Comparison of ENCODE assay signal across 28 cellular contexts in genomic region chr2:141699573-141699972, GRCh38.
"Had no signal": no experiment of that assay in that cellular context is flagged by ENCODE, and none has a peak within 500 bp of the region (broad histone marks: within the 10 kb centered on the region; RNA-seq: fewer than 3 reads in every experiment).

No MANE protein-coding gene starts in this region.

- H3K36me3 ChIP-seq: lower lobe of right lung, neural progenitor cell, neutrophil, right atrium auricular region, right lobe of liver, spleen, suprapubic skin, thoracic aorta, tibial artery, upper lobe of right lung had no signal

- H3K36me3 Mint-ChIP-seq: immature natural killer cell; naive B cell; neural progenitor cell; stimulated activated effector memory CD8-positive, alpha-beta T cell treated with anti-CD3 and anti-CD28 coated beads, Interleukin-12 subunit alpha, Interleukin-12 subunit beta, amount 100 ng/mL, for 72 hours had no signal

- H3K9ac ChIP-seq: neural progenitor cell, parathyroid adenoma had no signal

- H3K27ac Mint-ChIP-seq: immature natural killer cell; naive B cell; natural killer cell; nephron progenitor cell; neural progenitor cell; stimulated activated effector memory CD8-positive, alpha-beta T cell treated with anti-CD3 and anti-CD28 coated beads, Interleukin-12 subunit alpha, Interleukin-12 subunit beta, amount 100 ng/mL, for 72 hours; stimulated activated naive CD8-positive, alpha-beta T cell treated with anti-CD3 and anti-CD28 coated beads, Interleukin-15, Interleukin-2, amounts not matched to agents 100 ng/mL and 50 ng/mL, for 24 hours had no signal

- H3K4me1 ChIP-seq: lower lobe of right lung, psoas muscle, right atrium auricular region, spleen, suprapubic skin, tibial artery, upper lobe of right lung had no signal

- DNase-seq: hypothalamus; immature natural killer cell; kidney; left ventricle myocardium superior; lower lobe of right lung; mammary epithelial cell; mesenchymal stem cell; naive B cell; natural killer cell; nephron progenitor cell; occipital lobe; psoas muscle; right lobe of liver; small intestine; spleen; stimulated activated CD4-positive, alpha-beta T cell treated with anti-CD3 and anti-CD28 coated beads, Interleukin-4, amount 100 ng/mL, for 24 hours; stimulated activated naive CD4-positive, alpha-beta T cell; tibial artery; trophoblast cell; upper lobe of right lung had no signal

- H3K4me3 Mint-ChIP-seq: immature natural killer cell; naive B cell; natural killer cell; nephron progenitor cell; neural progenitor cell; stimulated activated effector memory CD8-positive, alpha-beta T cell treated with anti-CD3 and anti-CD28 coated beads, Interleukin-12 subunit alpha, Interleukin-12 subunit beta, amount 100 ng/mL, for 72 hours; stimulated activated naive CD8-positive, alpha-beta T cell treated with anti-CD3 and anti-CD28 coated beads, Interleukin-15, Interleukin-2, amounts not matched to agents 100 ng/mL and 50 ng/mL, for 24 hours had no signal

- H3K27ac ChIP-seq: lower lobe of right lung, neural progenitor cell, neutrophil, parathyroid adenoma, psoas muscle, right atrium auricular region, spleen, suprapubic skin, thoracic aorta, tibial artery, upper lobe of right lung had no signal

- H3K4me3 ChIP-seq: lower lobe of right lung, neural progenitor cell, psoas muscle, right atrium auricular region, right lobe of liver, spleen, suprapubic skin, thoracic aorta, tibial artery, upper lobe of right lung had no signal

- H3K27me3 Mint-ChIP-seq: naive B cell; stimulated activated naive CD8-positive, alpha-beta T cell treated with anti-CD3 and anti-CD28 coated beads, Interleukin-15, Interleukin-2, amounts not matched to agents 100 ng/mL and 50 ng/mL, for 24 hours had no signal

- H3K9me3 Mint-ChIP-seq: nephron progenitor cell, neural progenitor cell had no signal

- H3K27me3 ChIP-seq: neural progenitor cell, neutrophil, right atrium auricular region, right lobe of liver, spleen, suprapubic skin, tibial artery, upper lobe of right lung had no signal

- H3K4me1 Mint-ChIP-seq: immature natural killer cell; naive B cell; natural killer cell; nephron progenitor cell; stimulated activated effector memory CD8-positive, alpha-beta T cell treated with anti-CD3 and anti-CD28 coated beads, Interleukin-12 subunit alpha, Interleukin-12 subunit beta, amount 100 ng/mL, for 72 hours had no signal

- H3K9me3 ChIP-seq: lower lobe of right lung, neutrophil, psoas muscle, right atrium auricular region, right lobe of liver, spleen, suprapubic skin, thoracic aorta, tibial artery, upper lobe of right lung had no signal

- H3K79me2 ChIP-seq: parathyroid adenoma had no signal

- H3K4me2 ChIP-seq: neural progenitor cell had no signal

- ATAC-seq: left ventricle myocardium superior; lower lobe of right lung; natural killer cell; psoas muscle; stimulated activated effector memory CD8-positive, alpha-beta T cell treated with anti-CD3 and anti-CD28 coated beads, Interleukin-12 subunit alpha, Interleukin-12 subunit beta, amount 100 ng/mL, for 72 hours; upper lobe of right lung had no signal

- H2AFZ ChIP-seq: neural progenitor cell, parathyroid adenoma had no signal
